ENCODE assay signal across 13 cellular contexts in genomic region chr12:17016116-17016864, GRCh38.
"Had no signal": no experiment of that assay in that cellular context is flagged by ENCODE, and none has a peak within 500 bp of the region (broad histone marks: within the 10 kb centered on the region; RNA-seq: fewer than 3 reads in every experiment).

No MANE protein-coding gene starts in this region.

- H3K27me3 ChIP-seq: ascending aorta, gastroesophageal sphincter, hepatocyte, ovary had no signal

- H3K4me2 ChIP-seq: hepatocyte had no signal

- DNase-seq: activated CD4-positive, alpha-beta T cell treated with anti-CD3 and anti-CD28 coated beads, Interleukin-2, amount 10 ng/mL, durations not matched to agents 24 days and 14 days; activated CD8-positive, alpha-beta memory T cell treated with anti-CD3 and anti-CD28 coated beads for 24 hours; activated naive CD4-positive, alpha-beta T cell treated with Interleukin-2 at 50 U/mL for 16 hours; activated naive CD8-positive, alpha-beta T cell treated with anti-CD3 and anti-CD28 coated beads, Interleukin-2, amount 50 U/mL, for 24 hours; left ventricle myocardium superior; ovary; stimulated activated CD4-positive, alpha-beta T cell treated with anti-CD3 and anti-CD28 coated beads, Interleukin-2, amount 100 ng/mL, for 48 hours; stimulated activated CD8-positive, alpha-beta memory T cell treated with anti-CD3 and anti-CD28 coated beads, Interleukin-4, amount 100 ng/mL, for 48 hours; stimulated activated naive CD8-positive, alpha-beta T cell treated with anti-CD3 and anti-CD28 coated beads, Interleukin-15, amount 100 ng/mL, for 72 hours had no signal

- ATAC-seq: activated naive CD8-positive, alpha-beta T cell treated with anti-CD3 and anti-CD28 coated beads, Interleukin-2, amount 50 U/mL, for 24 hours; gastroesophageal sphincter; left ventricle myocardium superior; stimulated activated naive CD8-positive, alpha-beta T cell treated with anti-CD3 and anti-CD28 coated beads, Interleukin-15, amount 100 ng/mL, for 72 hours had no signal

- H3K4me3 ChIP-seq: ascending aorta, gastroesophageal sphincter, hepatocyte, ovary, thoracic aorta had no signal

- H3K9me3 ChIP-seq: ascending aorta, gastroesophageal sphincter, ovary, thoracic aorta had no signal

- H3K27ac ChIP-seq: ascending aorta, gastroesophageal sphincter, hepatocyte, ovary, thoracic aorta had no signal

- H3K36me3 ChIP-seq: ascending aorta, gastroesophageal sphincter, ovary, thoracic aorta had no signal

- H3K79me2 ChIP-seq: hepatocyte had no signal

- H2AFZ ChIP-seq: hepatocyte had no signal

- H3K4me1 ChIP-seq: ascending aorta, gastroesophageal sphincter had no signal
